Comparison of ENCODE assay signal across 12 cellular contexts in the genomic region with DNA sequence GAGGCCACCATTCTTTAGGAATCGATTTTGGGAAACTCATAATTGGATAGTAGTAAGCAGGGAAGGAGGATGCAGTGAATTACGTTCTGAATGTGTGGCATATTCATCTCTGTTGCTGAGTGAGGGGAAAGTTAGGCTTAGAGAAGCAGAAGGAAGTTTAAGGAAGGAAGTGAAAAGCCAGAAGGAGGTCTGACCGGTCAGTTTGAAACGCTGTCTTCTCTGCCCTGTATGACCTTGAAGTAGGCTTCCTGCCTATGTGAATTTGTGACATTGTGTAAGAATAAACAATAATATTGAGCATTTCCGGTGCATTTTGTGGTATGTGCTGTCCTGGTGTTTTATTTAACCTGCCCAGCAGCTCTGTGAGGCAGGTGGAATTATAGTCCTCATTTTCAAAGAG.
DNase-seq lines count a peak whose midpoint lies in the region; ATAC-seq and TF ChIP-seq lines count a peak whose summit lies in the region.
"Had no signal": no experiment of that assay in that cellular context is flagged by ENCODE, and none has a peak within 500 bp of the region (broad histone marks: within the 10 kb centered on the region; RNA-seq: fewer than 3 reads in every experiment).

No MANE protein-coding gene starts in this region.

- in situ Hi-C loops in brain microvascular endothelial cell (cut with HindIII; ENCODE audit: low pct_ligation_motif_present, low sequenced_read_pairs) (no loop called here), ACHN (cut with HindIII; ENCODE audit: low pct_ligation_motif_present, low pct_unique_long_range_greater_than_20kb, low sequenced_read_pairs) (no loop called here)

- H3K27ac ChIP-seq in brain microvascular endothelial cell: peak overlapping the region; percentile 59
- H3K27ac ChIP-seq: pancreas had no signal

- TF ChIP-seq CTCF in brain microvascular endothelial cell (IDR thresholded peaks at IDR 0.05; ENCODE audit: low read depth, low read length, missing control alignments): no peak

- H3K27me3 ChIP-seq in brain microvascular endothelial cell (replicated peaks): no peaks in the 10 kb centered on the region
- H3K27me3 ChIP-seq: pancreas had no signal

- H3K4me1 Mint-ChIP-seq in stimulated activated memory B cell treated with anti-CD40 and anti-IgM and Interleukin-4, amounts not matched to agents 10 μg/mL and 1 μg/mL and 100 μg/mL, for 72 hours: peaks cover 22% of the 10 kb centered on the region

- DNase-seq in brain microvascular endothelial cell (no peak), ACHN (no peak), amygdala (lab: John Stamatoyannopoulos, UW) (no peak)
- DNase-seq: activated naive CD4-positive, alpha-beta T cell treated with Interleukin-2 at 50 U/mL for 16 hours; effector CD4-positive, alpha-beta T cell; GOT3; NCI-H774; pancreas had no signal

- peaks cover 4% of the 10 kb centered on the region for H3K36me3 ChIP-seq in brain microvascular endothelial cell (replicated peaks)
- H3K36me3 ChIP-seq: pancreas had no signal

- H3K4me3 ChIP-seq in brain microvascular endothelial cell (ENCODE audit: low read depth, low read length): no peak overlapping the region
- H3K4me3 ChIP-seq: pancreas had no signal

- no peaks in the 10 kb centered on the region for H3K36me3 Mint-ChIP-seq in stimulated activated memory B cell treated with anti-CD40 and anti-IgM and Interleukin-4, amounts not matched to agents 10 μg/mL and 1 μg/mL and 100 μg/mL, for 72 hours

- no peak overlapping the region for H3K4me3 Mint-ChIP-seq in stimulated activated memory B cell treated with anti-CD40 and anti-IgM and Interleukin-4, amounts not matched to agents 10 μg/mL and 1 μg/mL and 100 μg/mL, for 72 hours

- ATAC-seq in GM19397 (IDR thresholded peaks at IDR 0.05; ENCODE audit: unreplicated experiment) (peak; percentile 63), HG03108 (IDR thresholded peaks at IDR 0.05; ENCODE audit: unreplicated experiment) (peak; percentile 59), HG03520 (IDR thresholded peaks at IDR 0.05; ENCODE audit: unreplicated experiment) (no peak)
- ATAC-seq in stimulated activated memory B cell treated with anti-CD40 and anti-IgM and Interleukin-4, amounts not matched to agents 10 μg/mL and 1 μg/mL and 100 μg/mL, for 72 hours: peak; percentile 48

- H3K9me3 Mint-ChIP-seq in stimulated activated memory B cell treated with anti-CD40 and anti-IgM and Interleukin-4, amounts not matched to agents 10 μg/mL and 1 μg/mL and 100 μg/mL, for 72 hours: no peaks in the 10 kb centered on the region

- no peaks in the 10 kb centered on the region for H3K27me3 Mint-ChIP-seq in stimulated activated memory B cell treated with anti-CD40 and anti-IgM and Interleukin-4, amounts not matched to agents 10 μg/mL and 1 μg/mL and 100 μg/mL, for 72 hours

- H3K27ac Mint-ChIP-seq in stimulated activated memory B cell treated with anti-CD40 and anti-IgM and Interleukin-4, amounts not matched to agents 10 μg/mL and 1 μg/mL and 100 μg/mL, for 72 hours: no peak overlapping the region
